ENCODE assay signal across 27 cellular contexts in the genomic region with DNA sequence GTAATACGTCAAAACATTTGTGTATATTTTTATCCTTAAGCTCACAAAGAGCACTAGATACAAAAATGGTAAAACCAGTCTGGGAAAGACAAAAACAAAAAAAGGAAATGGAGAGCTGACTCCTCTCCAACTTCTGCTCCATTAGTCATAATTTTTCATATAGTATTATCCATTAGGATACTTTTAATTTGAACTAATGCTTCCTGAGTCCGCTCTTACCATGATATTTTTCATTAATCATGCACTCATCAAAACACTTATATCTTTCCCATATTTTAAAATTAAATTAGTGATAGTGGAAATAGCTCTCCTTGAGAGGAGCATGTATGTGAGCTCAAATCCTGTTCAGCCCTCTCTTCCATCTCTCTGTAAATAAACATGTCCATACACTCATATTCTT.
"Had no signal": no experiment of that assay in that cellular context is flagged by ENCODE, and none has a peak within 500 bp of the region (broad histone marks: within the 10 kb centered on the region; RNA-seq: fewer than 3 reads in every experiment).

No MANE protein-coding gene starts in this region.

- ATAC-seq: stimulated activated effector memory CD8-positive, alpha-beta T cell treated with anti-CD3 and anti-CD28 coated beads, Interleukin-12 subunit alpha, Interleukin-12 subunit beta, amount 100 ng/mL, for 72 hours; stimulated activated memory B cell treated with anti-CD40 and anti-IgM and Interleukin-4, amounts not matched to agents 10 μg/mL and 1 μg/mL and 100 μg/mL, for 72 hours; stimulated activated naive B cell treated with anti-CD40 and anti-IgM and Interleukin-4, amounts not matched to agents 10 μg/mL and 1 μg/mL and 100 μg/mL, for 72 hours; stimulated activated naive CD8-positive, alpha-beta T cell treated with anti-CD3 and anti-CD28 coated beads, Interleukin-15, amount 100 ng/mL, for 72 hours; stimulated activated naive CD8-positive, alpha-beta T cell treated with anti-CD3 and anti-CD28 coated beads, Interleukin-15, Interleukin-2, amounts not matched to agents 100 U/mL and 50 U/mL, for 24 hours; upper lobe of right lung had no signal

- H3K27ac ChIP-seq: stomach, suprapubic skin, testis, thoracic aorta, thyroid gland, tibial artery, tibial nerve, transverse colon, upper lobe of left lung, upper lobe of right lung, uterus, vagina had no signal

- H3K9me3 ChIP-seq: testis, thoracic aorta, thyroid gland, upper lobe of left lung, upper lobe of right lung, uterus, vagina had no signal

- H3K36me3 ChIP-seq: stomach, suprapubic skin, thoracic aorta, thyroid gland, tibial artery, tibial nerve, transverse colon, upper lobe of left lung, upper lobe of right lung, uterus, vagina had no signal

- H3K4me1 ChIP-seq: stomach, suprapubic skin, testis, thyroid gland, tibial artery, tibial nerve, transverse colon, upper lobe of left lung, upper lobe of right lung, uterus, vagina had no signal

- H3K27me3 ChIP-seq: stomach, suprapubic skin, testis, thyroid gland, tibial artery, tibial nerve, transverse colon, upper lobe of left lung, upper lobe of right lung, uterus, vagina had no signal

- H3K4me3 ChIP-seq: stomach, suprapubic skin, testis, thoracic aorta, thyroid gland, tibial artery, tibial nerve, transverse colon, upper lobe of left lung, upper lobe of right lung, uterus, vagina had no signal

- FAIRE-seq: urothelium cell line had no signal

- DNase-seq: stimulated activated CD4-positive, alpha-beta T cell treated with anti-CD3 and anti-CD28 coated beads, Interleukin-2, amount 100 ng/mL, for 48 hours; stimulated activated CD4-positive, alpha-beta T cell treated with anti-CD3 and anti-CD28 coated beads, Interleukin-4, amount 100 ng/mL, for 1 hour; stimulated activated CD4-positive, alpha-beta T cell treated with anti-CD3 and anti-CD28 coated beads, Interleukin-4, amount 100 ng/mL, for 24 hours; stimulated activated CD4-positive, alpha-beta T cell treated with anti-CD3 and anti-CD28 coated beads, Interleukin-4, amount 100 ng/mL, for 4 hours; stimulated activated CD8-positive, alpha-beta memory T cell treated with anti-CD3 and anti-CD28 coated beads, Interleukin-4, amount 100 ng/mL, for 48 hours; stimulated activated naive B cell treated with anti-CD40 and anti-IgM and Interleukin-4, amounts not matched to agents 10 μg/mL and 1 μg/mL and 100 μg/mL, for 72 hours; stimulated activated naive CD4-positive, alpha-beta T cell; stimulated activated naive CD4-positive, alpha-beta T cell treated with Interleukin-2 at 50 U/mL for 16 hours; stimulated activated naive CD8-positive, alpha-beta T cell treated with anti-CD3 and anti-CD28 coated beads, Interleukin-15, amount 100 ng/mL, for 72 hours; stimulated activated naive CD8-positive, alpha-beta T cell treated with anti-CD3 and anti-CD28 coated beads, Interleukin-15, Interleukin-2, amounts not matched to agents 100 U/mL and 50 U/mL, for 24 hours; stomach; substantia nigra; testis; thyroid gland; tibial artery; transverse colon; trophoblast cell; upper lobe of left lung; upper lobe of right lung; uterus had no signal
